ENCODE assay signal across 18 cellular contexts in the genomic region with DNA sequence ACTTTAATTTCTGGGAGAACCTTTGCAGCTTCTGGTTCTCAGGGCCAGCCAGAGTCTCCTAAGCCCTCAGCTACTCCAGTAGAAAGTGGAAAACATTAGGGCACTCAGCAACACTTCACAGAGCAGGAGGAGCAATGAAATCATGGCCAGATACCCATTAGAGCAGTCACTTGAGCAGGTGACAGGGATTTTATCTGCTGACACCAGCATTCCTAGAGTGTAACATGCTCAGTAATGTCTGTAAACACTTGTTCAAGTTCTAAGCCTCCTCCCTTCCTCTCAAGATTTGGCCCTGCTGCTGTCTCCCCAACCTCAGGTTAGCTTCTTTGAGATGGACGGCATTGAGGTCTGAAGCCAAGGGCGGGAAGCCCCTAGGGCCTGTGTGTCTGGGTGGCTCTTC.
"Had no signal": no experiment of that assay in that cellular context is flagged by ENCODE, and none has a peak within 500 bp of the region (broad histone marks: within the 10 kb centered on the region; RNA-seq: fewer than 3 reads in every experiment).

No MANE protein-coding gene starts in this region.

- ATAC-seq: foreskin keratinocyte; left lobe of liver; naive thymus-derived CD4-positive, alpha-beta T cell had no signal

- H3K4me1 ChIP-seq: foreskin keratinocyte, right atrium auricular region, sigmoid colon had no signal

- H3K9me3 ChIP-seq: neutrophil, right atrium auricular region, sigmoid colon had no signal

- FAIRE-seq: endothelial cell of umbilical vein, urothelium cell line had no signal

- H3K36me3 ChIP-seq: neutrophil, right atrium auricular region, sigmoid colon had no signal

- DNase-seq: effector CD4-positive, alpha-beta T cell; endodermal cell; erythroblast; foreskin keratinocyte; islet precursor cell; mammary epithelial cell; naive thymus-derived CD4-positive, alpha-beta T cell; nephron progenitor cell; sigmoid colon; stimulated activated CD4-positive, alpha-beta T cell treated with anti-CD3 and anti-CD28 coated beads, Interleukin-12 subunit alpha, Interleukin-12 subunit beta, amount 100 ng/mL, for 4 hours; stimulated activated naive CD4-positive, alpha-beta T cell treated with Interleukin-2 at 50 U/mL for 16 hours had no signal

- H3K27ac ChIP-seq: coronary artery, foreskin keratinocyte, neutrophil, right atrium auricular region, sigmoid colon, skin epidermis had no signal

- H3K27me3 ChIP-seq: foreskin keratinocyte, right atrium auricular region had no signal

- H3K4me3 ChIP-seq: coronary artery, right atrium auricular region, sigmoid colon, skin epidermis had no signal
